Comparison of ENCODE assay signal across 1 cellular context in the genomic region with DNA sequence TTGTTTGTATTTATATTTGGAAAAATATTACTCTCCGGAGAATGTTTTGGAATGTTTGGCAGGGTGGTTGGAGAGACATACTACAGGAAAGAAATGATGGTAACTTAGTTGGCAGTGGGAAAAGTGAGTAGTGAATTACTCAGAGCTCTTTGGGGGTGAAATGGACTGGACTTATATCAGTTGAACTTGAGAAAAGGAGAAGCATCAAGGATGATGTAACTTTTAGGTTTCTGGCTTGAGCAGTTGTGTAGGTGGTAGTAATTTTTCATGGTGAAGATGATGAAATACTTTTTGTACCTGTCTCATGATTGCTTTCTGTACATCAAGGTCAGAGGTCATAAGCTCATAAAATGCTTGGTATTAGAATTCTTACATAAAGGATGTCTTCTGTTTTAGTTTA.
TF ChIP-seq lines count a peak whose summit lies in the region.

No MANE protein-coding gene starts in this region.

TF ChIP-seq in SK-N-SH treated with all-trans-retinoic acid at 6 μM for 48 hours, 23 proteins besides CTCF, POLR2A, EP300 and RAD21 (continued from another document):
- TF ChIP-seq TSHZ2 (CRISPR knock-in tag; IDR thresholded peaks at IDR 0.05): no peak
- no peak for TF ChIP-seq BACH2 (CRISPR knock-in tag; IDR thresholded peaks at IDR 0.05; ENCODE audit: borderline replicate concordance)
- TF ChIP-seq OSR1 (CRISPR knock-in tag; IDR thresholded peaks at IDR 0.05): no peak
- TF ChIP-seq CREB5 (CRISPR knock-in tag; IDR thresholded peaks at IDR 0.05; ENCODE audit: low read depth): no peak
- no peak for TF ChIP-seq ARNTL (CRISPR knock-in tag; IDR thresholded peaks at IDR 0.05; ENCODE audit: borderline replicate concordance, low read depth)
- TF ChIP-seq ISL1 (CRISPR knock-in tag; IDR thresholded peaks at IDR 0.05): no peak
- no peak for TF ChIP-seq ZC3H10 (CRISPR knock-in tag; IDR thresholded peaks at IDR 0.05)
- no peak for TF ChIP-seq SNAI2 (CRISPR knock-in tag; IDR thresholded peaks at IDR 0.05)
- TF ChIP-seq ZFP3 (CRISPR knock-in tag; IDR thresholded peaks at IDR 0.05): no peak
- TF ChIP-seq ZNF70 (CRISPR knock-in tag; IDR thresholded peaks at IDR 0.05): no peak
- TF ChIP-seq CSRNP3 (CRISPR knock-in tag; IDR thresholded peaks at IDR 0.05): no peak
